ENCODE assay signal across 9 cellular contexts in the genomic region with DNA sequence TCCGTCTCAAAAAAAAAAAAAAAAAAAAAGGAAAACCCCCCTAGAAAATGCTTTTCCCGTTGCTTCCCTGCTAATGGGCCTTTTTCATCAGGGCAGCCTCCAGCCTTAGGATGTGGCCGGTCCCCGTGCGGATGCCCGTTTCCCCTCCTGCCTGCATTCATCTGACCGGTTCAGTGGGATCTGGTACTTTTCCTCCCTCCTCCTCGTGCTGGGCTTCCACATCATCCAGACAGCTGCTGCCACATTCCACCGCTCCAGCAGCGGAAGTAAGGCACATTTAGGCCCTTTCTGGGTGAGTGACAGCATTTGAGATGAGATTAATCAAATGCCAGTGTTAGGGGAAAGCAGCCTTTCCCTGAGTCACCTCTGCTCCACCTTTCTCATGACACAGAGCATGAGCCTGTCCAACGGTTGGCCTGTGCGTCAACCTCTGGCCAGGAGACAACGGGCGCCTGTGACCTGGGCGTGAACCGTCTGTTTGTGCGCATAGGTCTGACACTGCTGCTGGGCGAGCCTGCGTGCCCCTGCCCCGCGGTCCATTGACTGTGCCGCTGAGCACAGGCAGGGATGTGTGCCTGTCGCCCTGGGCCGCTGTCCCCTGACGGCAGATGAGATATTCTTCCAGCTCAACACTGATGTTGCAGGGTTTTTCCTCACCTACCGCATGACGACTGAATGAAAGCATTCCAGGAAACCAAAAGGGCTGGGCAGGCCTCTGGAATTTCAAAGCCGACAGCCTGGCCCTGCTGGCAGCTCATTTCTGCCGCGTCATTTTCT.
A peak's percentile ranks its signal among the peaks of the same experiment; 100 is the strongest.
DNase-seq lines count a peak whose midpoint lies in the region; TF ChIP-seq lines count a peak whose summit lies in the region.
"Had no signal": no experiment of that assay in that cellular context is flagged by ENCODE, and none has a peak within 500 bp of the region (broad histone marks: within the 10 kb centered on the region; RNA-seq: fewer than 3 reads in every experiment).

No MANE protein-coding gene starts in this region.

- TF ChIP-seq CTCF in Calu3 (IDR thresholded peaks at IDR 0.05; ENCODE audit: unreplicated experiment) (no peak), ascending aorta (IDR thresholded peaks at IDR 0.05) (no peak)

- DNase-seq in Calu3 = peak; percentile 88
- DNase-seq in NCI-H510A (lab: John Stamatoyannopoulos, UW) = peak; percentile 37
- DNase-seq in ascending aorta (ENCODE audit: low spot score in 2 of 2) = peak; percentile 69 to 96
- DNase-seq in hepatic stellate cell (ENCODE audit: low spot score) = peak; percentile 78
- peak; percentile 93 for DNase-seq in skeletal muscle cell (ENCODE audit: low read depth)
- no peak for DNase-seq in NCI-H2171 (lab: John Stamatoyannopoulos, UW)
- no peak for DNase-seq in NCI-H1092 (lab: John Stamatoyannopoulos, UW)
- DNase-seq in putamen (ENCODE audit: low spot score) = no peak

- peak overlapping the region; percentile 89 to 96 for H3K27ac ChIP-seq in ascending aorta
- H3K27ac ChIP-seq: HL-60 had no signal

- H3K36me3 Mint-ChIP-seq in Calu3 (ENCODE audit: insufficient read depth, unreplicated experiment) = peaks cover 63% of the 10 kb centered on the region

- H3K4me3 Mint-ChIP-seq in Calu3 (ENCODE audit: low read depth, unreplicated experiment) = peak overlapping the region; percentile 63

- H3K27ac Mint-ChIP-seq in Calu3 (ENCODE audit: unreplicated experiment) = peak overlapping the region; percentile 98

- H3K4me3 ChIP-seq in ascending aorta (peak overlapping the region; percentile 30 to 38), skeletal muscle cell (ENCODE audit: low read depth, low read length) (peak overlapping the region; percentile 20)

- peaks cover 81% of the 10 kb centered on the region for H3K4me1 Mint-ChIP-seq in Calu3 (ENCODE audit: low read depth, unreplicated experiment)

- H3K9me3 ChIP-seq in ascending aorta = no peaks in the 10 kb centered on the region

- peaks cover 10 to 41% of the 10 kb centered on the region in 2 donors for H3K4me1 ChIP-seq in ascending aorta

- H3K9me3 Mint-ChIP-seq in Calu3 (ENCODE audit: low read depth, unreplicated experiment) = no peaks in the 10 kb centered on the region

- CTCF ChIA-PET in Calu3 (lab: Charles Lee) = interaction anchor here (0.7 to 3.6 kb wide), 5 partner anchors 20 to 41 kb away, joined by 3 to 35 read pairs (median 7); no protein-coding TSS in a partner anchor

- H3K27me3 ChIP-seq in ascending aorta = no peaks in the 10 kb centered on the region

- intact Hi-C loops in Calu3 (cut with micrococcal nuclease; ENCODE audit: unreplicated experiment) (loop anchor here (1.0 to 2.0 kb wide), 4 partner anchors 21 to 41 kb away; no protein-coding TSS in a partner anchor), ascending aorta (cut with DNase I) (loop anchor here (1.0 to 10.0 kb wide), 4 partner anchors 21 to 1671 kb away; partner anchors contain the start of gene ZBTB14)

- no peaks in the 10 kb centered on the region for H3K36me3 ChIP-seq in ascending aorta

- no peaks in the 10 kb centered on the region for H3K27me3 Mint-ChIP-seq in Calu3 (ENCODE audit: unreplicated experiment)

- BruUV-seq in Calu3 (replicated peaks; lab: Mats Ljungman, UMichigan) = no TSS peak

Comparison
In these comparisons a context has a peak if more than half of its experiments do, and no peak if none do; other contexts are left out.
1. DNase-seq: peak in Calu3 (single experiment), NCI-H510A (single experiment), ascending aorta (2 of 2), hepatic stellate cell (single experiment) and skeletal muscle cell (single experiment); none in NCI-H2171 (single experiment), NCI-H1092 (single experiment) and putamen (single experiment).